In the genomic region with DNA sequence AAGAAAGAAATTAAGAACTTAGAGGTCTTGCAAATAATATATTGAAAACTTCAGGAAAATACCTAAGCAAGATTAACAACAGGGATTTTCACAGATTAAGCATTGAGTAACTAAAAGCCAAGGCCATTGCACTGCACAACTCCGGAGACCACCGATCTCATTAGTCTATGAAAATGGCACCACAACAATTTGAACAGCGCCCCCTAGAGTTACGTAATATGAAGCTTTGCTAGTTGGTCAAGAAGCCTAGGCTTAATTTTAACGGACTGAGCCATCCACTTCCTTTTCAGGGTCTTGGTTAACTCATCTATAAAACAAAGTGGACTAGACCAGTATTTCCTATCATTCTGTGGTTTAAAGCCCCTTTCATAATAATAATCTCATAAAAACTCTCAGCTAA, we compare ENCODE assay signal across 10 cellular contexts. TPM values are rescaled to one million over a fixed set of nuclear protein-coding genes. Genes with fewer than 3 reads are reported as not detected.
DNase-seq lines count a peak whose midpoint lies in the region; ATAC-seq and TF ChIP-seq lines count a peak whose summit lies in the region.
"Had no signal": no experiment of that assay in that cellular context is flagged by ENCODE, and none has a peak within 500 bp of the region (broad histone marks: within the 10 kb centered on the region; RNA-seq: fewer than 3 reads in every experiment).

No MANE protein-coding gene starts in this region.

- no peaks in the 10 kb centered on the region for H3K36me3 Mint-ChIP-seq in GM23338 (ENCODE audit: low read depth)

- H4K20me1 ChIP-seq in GM23338 (replicated peaks; ENCODE audit: insufficient read depth) = no peaks in the 10 kb centered on the region

- intact Hi-C loops in Panc1 (cut with micrococcal nuclease; ENCODE audit: unreplicated experiment) = no loop called here

- CTCF ChIA-PET in Panc1 (lab: Charles Lee) = interaction anchor here (0.6 to 0.8 kb wide), 2 partner anchors 12 to 28 kb away, joined by 3 read pairs; no protein-coding TSS in a partner anchor

- H2AFZ ChIP-seq in GM23338 = no peak overlapping the region

- H3K9me2 ChIP-seq in GM23338 (ENCODE audit: insufficient read depth) = peaks cover 5% of the 10 kb centered on the region; the same call in 1 of the 2 replicates

- no peaks in the 10 kb centered on the region for H3K79me2 ChIP-seq in GM23338 (replicated peaks; ENCODE audit: insufficient read depth)

- H3F3A ChIP-seq in GM23338 (replicated peaks; ENCODE audit: low read depth) = no peaks in the 10 kb centered on the region

- no peak overlapping the region for H3K4me3 Mint-ChIP-seq in GM23338

- H3K27ac ChIP-seq in GM23338 (ENCODE audit: low read depth) (no peak overlapping the region), Panc1 (ENCODE audit: low read length) (no peak overlapping the region), foreskin keratinocyte (no peak overlapping the region)
- H3K27ac ChIP-seq: body of pancreas had no signal

- no peaks in the 10 kb centered on the region for H3K9me3 ChIP-seq in Panc1 (ENCODE audit: control insufficient read depth, insufficient read depth, low read depth, low read length)
- H3K9me3 ChIP-seq: body of pancreas had no signal

- no peaks in the 10 kb centered on the region for H3K27me3 ChIP-seq in GM23338 (ENCODE audit: insufficient read depth)
- no peaks in the 10 kb centered on the region for H3K27me3 ChIP-seq in Panc1 (ENCODE audit: control insufficient read depth, insufficient read depth, low read length)
- no peaks in the 10 kb centered on the region for H3K27me3 ChIP-seq in foreskin keratinocyte
- H3K27me3 ChIP-seq: body of pancreas had no signal

- H3K4me1 ChIP-seq in GM23338 (ENCODE audit: insufficient read depth) (peaks cover 8% of the 10 kb centered on the region; the same call in 1 of the 2 replicates), Panc1 (ENCODE audit: control insufficient read depth, insufficient read depth, low read length) (no peaks in the 10 kb centered on the region), foreskin keratinocyte (no peaks in the 10 kb centered on the region)
- H3K4me1 ChIP-seq: body of pancreas had no signal

- POLR2A ChIA-PET in Panc1 (lab: Charles Lee) = no interaction called here

- no peak overlapping the region for H3K27ac Mint-ChIP-seq in GM23338

- H3K36me3 ChIP-seq in GM23338 (ENCODE audit: insufficient read depth) (no peaks in the 10 kb centered on the region), Panc1 (ENCODE audit: control insufficient read depth, insufficient read depth, low read length) (no peaks in the 10 kb centered on the region)

- H3K4me2 ChIP-seq in GM23338 = no peak overlapping the region

- ATAC-seq in GM23338 (no peak; the same call in 2 of the 3 replicates), Panc1 (no peak), foreskin keratinocyte (no peak), GM18858 (IDR thresholded peaks at IDR 0.05; ENCODE audit: unreplicated experiment) (no peak), HG02981 (IDR thresholded peaks at IDR 0.05; ENCODE audit: unreplicated experiment) (no peak), GM19324 (IDR thresholded peaks at IDR 0.05; ENCODE audit: low FRiP score, unreplicated experiment) (no peak)
- ATAC-seq: body of pancreas had no signal

- no TSS peak for BruUV-seq in Panc1 (replicated peaks; lab: Mats Ljungman, UMichigan)

- no peaks in the 10 kb centered on the region; the same call in 2 of the 3 replicates for H3K9me3 Mint-ChIP-seq in GM23338

- DNase-seq in AML-193 (lab: John Stamatoyannopoulos, UW) (peak; percentile 22 to 35), GM23338 (ENCODE audit: low spot score) (peak; percentile 89), Panc1 (ENCODE audit: low read depth, low spot score) (no peak), foreskin keratinocyte (no peak), KG1 (lab: John Stamatoyannopoulos, UW) (no peak)
- DNase-seq: body of pancreas had no signal

- H3K27me3 Mint-ChIP-seq in GM23338 (ENCODE audit: insufficient read depth, low read depth, poor library complexity) = peaks cover 1% of the 10 kb centered on the region

- TF ChIP-seq CTCF in GM23338 (conservative IDR thresholded peaks at IDR 0.05; ENCODE audit: low read depth in 2 of 2) (peak; percentile 73 to 88), Panc1 (IDR thresholded peaks at IDR 0.05) (peak; percentile 77), foreskin keratinocyte (conservative IDR thresholded peaks at IDR 0.05) (peak; percentile 48)

- no peak overlapping the region for H3K4me3 ChIP-seq in GM23338
- H3K4me3 ChIP-seq in Panc1 (ENCODE audit: low read depth in 2 of 2, low read length in 2 of 2) = no peak overlapping the region
- H3K4me3 ChIP-seq: body of pancreas had no signal

- H3K4me1 Mint-ChIP-seq in GM23338 = peaks cover 8% of the 10 kb centered on the region

- in situ Hi-C loops in Panc1 (cut with HindIII; ENCODE audit: low pct_unique_long_range_greater_than_20kb, low sequenced_read_pairs) = no loop called here

TF ChIP-seq in GM23338, 12 proteins besides CTCF, POLR2A, EP300 and RAD21 (continues in another document):
- TF ChIP-seq REST (IDR thresholded peaks at IDR 0.05; ENCODE audit: unreplicated experiment) (no peak), STAT1 (IDR thresholded peaks at IDR 0.05; ENCODE audit: unreplicated experiment) (no peak), ETS1 (IDR thresholded peaks at IDR 0.05) (no peak), NANOG (IDR thresholded peaks at IDR 0.05; ENCODE audit: borderline replicate concordance) (no peak), EZH2phosphoT487 (IDR thresholded peaks at IDR 0.05; ENCODE audit: unreplicated experiment) (no peak)

RNA-seq across cellular contexts. Expression of gene TMEM212, which starts 24.8 kb away (rescaled TPM):
- not detected in 2 replicates for total RNA-seq in GM23338 (2014; rRNA removed; shearing (Covaris generic))
- polyA plus RNA-seq in GM23338 (2016; fragmentation: Nextera tagmentation; extraction: Ambion mirVana) = not detected in 2 replicates
- not detected for total RNA-seq in Panc1 (2021; ENCODE audit: unreplicated experiment)
- polyA plus RNA-seq in Panc1 (2012; ENCODE audit: insufficient read length) = not detected
- not detected in 2 replicates for total RNA-seq in foreskin keratinocyte
- not detected in 2 replicates for polyA plus RNA-seq in foreskin keratinocyte
- total RNA-seq: body of pancreas, M059J had no signal

RNA-seq across cellular contexts. Expression of gene PLD1, which starts 57.7 kb away (rescaled TPM):
- 2.2 and 6.7 TPM in 2 replicates for total RNA-seq in GM23338 (2014; rRNA removed; shearing (Covaris generic))
- polyA plus RNA-seq in GM23338 (2016; fragmentation: Nextera tagmentation; extraction: Ambion mirVana) (1.4 and 2.0 TPM in 2 replicates), foreskin keratinocyte (2.1 and 2.7 TPM in 2 replicates)
- total RNA-seq in Panc1 (2021; ENCODE audit: unreplicated experiment) (20.6 TPM), foreskin keratinocyte (6.1 and 7.7 TPM in 2 replicates)
- 6.7 TPM for polyA plus RNA-seq in Panc1 (2012; ENCODE audit: insufficient read length)

Comparison
In these comparisons a context has a peak if more than half of its experiments do, and no peak if none do; other contexts are left out.
1. DNase-seq: peak in AML-193 (2 of 2) and GM23338 (single experiment); none in Panc1 (single experiment), foreskin keratinocyte (0 of 2) and KG1 (single experiment).
2. Peak in every context shown above with its lines, with median percentiles within 50 percentile points of each other: CTCF ChIP-seq.